2 cellular contexts compared by ENCODE assay signal in the genomic region with DNA sequence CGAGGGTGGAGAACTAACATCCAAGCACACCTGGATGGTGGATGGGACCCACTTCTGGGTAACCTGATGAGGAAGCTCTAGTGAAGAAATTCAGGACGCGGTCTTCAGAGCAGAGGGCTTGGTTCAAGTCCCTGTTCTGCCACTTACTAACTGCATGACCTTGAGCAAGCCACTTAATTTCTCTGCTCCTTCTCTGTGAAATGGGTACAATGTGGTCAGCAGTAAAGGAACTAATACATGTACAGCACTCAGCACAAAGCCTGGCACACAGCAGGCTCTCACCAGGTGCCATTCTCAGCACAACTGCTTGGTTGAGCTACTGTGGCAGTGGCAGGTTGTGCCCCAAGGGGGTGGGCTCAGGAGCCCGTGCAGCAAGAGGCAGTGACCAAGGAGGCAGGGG.
TF ChIP-seq lines count a peak whose summit lies in the region.

No MANE protein-coding gene starts in this region.

TF ChIP-seq in IMR-90, 13 proteins besides CTCF, POLR2A, EP300 and RAD21:
- TF ChIP-seq SMC3 (IDR thresholded peaks at IDR 0.05; ENCODE audit: low read depth, low read length) (no peak), RFX5 (IDR thresholded peaks at IDR 0.05; ENCODE audit: low read depth, low read length) (no peak), RCOR1 (IDR thresholded peaks at IDR 0.05; ENCODE audit: insufficient replicate concordance, low read length) (no peak), NFE2L2 (IDR thresholded peaks at IDR 0.05; ENCODE audit: low read depth, low read length) (no peak), FOS (IDR thresholded peaks at IDR 0.05; ENCODE audit: low read depth, low read length) (no peak), MAFK (IDR thresholded peaks at IDR 0.05; ENCODE audit: low read depth, low read length) (no peak), MAZ (IDR thresholded peaks at IDR 0.05; ENCODE audit: borderline replicate concordance, low read depth, low read length) (no peak), MXI1 (IDR thresholded peaks at IDR 0.05; ENCODE audit: borderline replicate concordance, low read depth, low read length) (no peak)
- TF ChIP-seq, protein P1, sequence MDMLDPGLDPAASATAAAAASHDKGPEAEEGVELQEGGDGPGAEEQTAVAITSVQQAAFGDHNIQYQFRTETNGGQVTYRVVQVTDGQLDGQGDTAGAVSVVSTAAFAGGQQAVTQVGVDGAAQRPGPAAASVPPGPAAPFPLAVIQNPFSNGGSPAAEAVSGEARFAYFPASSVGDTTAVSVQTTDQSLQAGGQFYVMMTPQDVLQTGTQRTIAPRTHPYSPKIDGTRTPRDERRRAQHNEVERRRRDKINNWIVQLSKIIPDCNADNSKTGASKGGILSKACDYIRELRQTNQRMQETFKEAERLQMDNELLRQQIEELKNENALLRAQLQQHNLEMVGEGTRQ (IDR thresholded peaks at IDR 0.05; ENCODE audit: low read depth, low read length): no peak
- TF ChIP-seq, protein P2, sequence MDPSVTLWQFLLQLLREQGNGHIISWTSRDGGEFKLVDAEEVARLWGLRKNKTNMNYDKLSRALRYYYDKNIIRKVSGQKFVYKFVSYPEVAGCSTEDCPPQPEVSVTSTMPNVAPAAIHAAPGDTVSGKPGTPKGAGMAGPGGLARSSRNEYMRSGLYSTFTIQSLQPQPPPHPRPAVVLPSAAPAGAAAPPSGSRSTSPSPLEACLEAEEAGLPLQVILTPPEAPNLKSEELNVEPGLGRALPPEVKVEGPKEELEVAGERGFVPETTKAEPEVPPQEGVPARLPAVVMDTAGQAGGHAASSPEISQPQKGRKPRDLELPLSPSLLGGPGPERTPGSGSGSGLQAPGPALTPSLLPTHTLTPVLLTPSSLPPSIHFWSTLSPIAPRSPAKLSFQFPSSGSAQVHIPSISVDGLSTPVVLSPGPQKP (IDR thresholded peaks at IDR 0.05; ENCODE audit: borderline replicate concordance, low read depth, low read length): no peak
TF ChIP-seq in IMR-90: peak in this region for 0.

TF ChIP-seq in K562, 482 proteins besides CTCF, POLR2A, EP300 and RAD21:
- TF ChIP-seq ZNF384 (IDR thresholded peaks at IDR 0.05; ENCODE audit: low read depth, low read length) (no peak), KHSRP (IDR thresholded peaks at IDR 0.05) (no peak), MCM7 (IDR thresholded peaks at IDR 0.05) (no peak), GATAD2B (IDR thresholded peaks at IDR 0.05; ENCODE audit: borderline replicate concordance) (no peak), ESRRA (IDR thresholded peaks at IDR 0.05; ENCODE audit: borderline replicate concordance, low read depth) (peak; percentile 69)
- TF ChIP-seq, protein P3, sequence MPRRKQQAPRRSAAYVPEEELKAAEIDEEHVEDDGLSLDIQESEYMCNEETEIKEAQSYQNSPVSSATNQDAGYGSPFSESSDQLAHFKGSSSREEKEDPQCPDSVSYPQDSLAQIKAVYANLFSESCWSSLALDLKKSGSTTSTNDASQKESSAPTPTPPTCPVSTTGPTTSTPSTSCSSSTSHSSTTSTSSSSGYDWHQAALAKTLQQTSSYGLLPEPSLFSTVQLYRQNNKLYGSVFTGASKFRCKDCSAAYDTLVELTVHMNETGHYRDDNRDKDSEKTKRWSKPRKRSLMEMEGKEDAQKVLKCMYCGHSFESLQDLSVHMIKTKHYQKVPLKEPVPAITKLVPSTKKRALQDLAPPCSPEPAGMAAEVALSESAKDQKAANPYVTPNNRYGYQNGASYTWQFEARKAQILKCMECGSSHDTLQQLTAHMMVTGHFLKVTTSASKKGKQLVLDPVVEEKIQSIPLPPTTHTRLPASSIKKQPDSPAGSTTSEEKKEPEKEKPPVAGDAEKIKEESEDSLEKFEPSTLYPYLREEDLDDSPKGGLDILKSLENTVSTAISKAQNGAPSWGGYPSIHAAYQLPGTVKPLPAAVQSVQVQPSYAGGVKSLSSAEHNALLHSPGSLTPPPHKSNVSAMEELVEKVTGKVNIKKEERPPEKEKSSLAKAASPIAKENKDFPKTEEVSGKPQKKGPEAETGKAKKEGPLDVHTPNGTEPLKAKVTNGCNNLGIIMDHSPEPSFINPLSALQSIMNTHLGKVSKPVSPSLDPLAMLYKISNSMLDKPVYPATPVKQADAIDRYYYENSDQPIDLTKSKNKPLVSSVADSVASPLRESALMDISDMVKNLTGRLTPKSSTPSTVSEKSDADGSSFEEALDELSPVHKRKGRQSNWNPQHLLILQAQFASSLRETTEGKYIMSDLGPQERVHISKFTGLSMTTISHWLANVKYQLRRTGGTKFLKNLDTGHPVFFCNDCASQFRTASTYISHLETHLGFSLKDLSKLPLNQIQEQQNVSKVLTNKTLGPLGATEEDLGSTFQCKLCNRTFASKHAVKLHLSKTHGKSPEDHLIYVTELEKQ (CRISPR knock-in tag; IDR thresholded peaks at IDR 0.05): no peak
- TF ChIP-seq, protein P4, sequence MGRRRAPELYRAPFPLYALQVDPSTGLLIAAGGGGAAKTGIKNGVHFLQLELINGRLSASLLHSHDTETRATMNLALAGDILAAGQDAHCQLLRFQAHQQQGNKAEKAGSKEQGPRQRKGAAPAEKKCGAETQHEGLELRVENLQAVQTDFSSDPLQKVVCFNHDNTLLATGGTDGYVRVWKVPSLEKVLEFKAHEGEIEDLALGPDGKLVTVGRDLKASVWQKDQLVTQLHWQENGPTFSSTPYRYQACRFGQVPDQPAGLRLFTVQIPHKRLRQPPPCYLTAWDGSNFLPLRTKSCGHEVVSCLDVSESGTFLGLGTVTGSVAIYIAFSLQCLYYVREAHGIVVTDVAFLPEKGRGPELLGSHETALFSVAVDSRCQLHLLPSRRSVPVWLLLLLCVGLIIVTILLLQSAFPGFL (CRISPR knock-in tag; IDR thresholded peaks at IDR 0.05): no peak
